ENCODE assay signal across 23 cellular contexts in the genomic region with DNA sequence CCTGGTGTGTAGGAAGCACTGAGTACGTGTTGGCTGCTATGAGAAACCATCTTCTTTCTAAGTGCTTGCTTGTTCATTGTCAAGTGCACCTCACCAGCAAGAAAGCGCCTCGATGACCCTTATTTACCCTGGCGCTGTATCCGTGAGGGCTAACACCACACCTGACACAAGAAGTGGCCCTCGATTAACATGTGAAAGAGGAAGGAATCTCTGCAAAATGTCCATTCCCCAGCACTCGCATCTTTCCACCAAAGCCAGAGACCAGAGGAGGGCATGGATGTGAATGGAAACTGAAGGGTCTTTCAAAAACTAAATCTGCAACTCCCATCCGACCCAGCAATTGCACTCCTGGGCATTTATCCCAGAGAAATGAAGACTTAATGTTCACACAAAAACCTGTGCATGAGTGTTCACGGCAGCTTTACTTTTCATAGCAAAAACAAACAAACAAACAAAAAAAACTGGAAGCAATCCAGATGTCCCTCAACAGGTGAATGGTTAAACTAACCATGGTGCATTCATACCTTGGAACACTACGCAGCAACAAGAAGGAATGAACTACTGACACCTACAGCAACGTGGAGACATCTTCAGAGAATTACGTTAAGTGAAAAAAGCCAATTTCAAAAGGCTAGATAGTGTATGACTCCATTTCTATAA. TPM values are rescaled to one million over a fixed set of nuclear protein-coding genes. Genes with fewer than 3 reads are reported as not detected.
DNase-seq lines count a peak whose midpoint lies in the region; ATAC-seq, FAIRE-seq and TF ChIP-seq lines count a peak whose summit lies in the region.
"Had no signal": no experiment of that assay in that cellular context is flagged by ENCODE, and none has a peak within 500 bp of the region (broad histone marks: within the 10 kb centered on the region; RNA-seq: fewer than 3 reads in every experiment).

No MANE protein-coding gene starts in this region.

- FAIRE-seq in small intestine (lab: Jason Lieb, UNC) = no peak
- FAIRE-seq: colon, D721Med had no signal

- ATAC-seq in naive B cell (ENCODE audit: low read depth in 2 of 2) = no peak
- ATAC-seq in HG02759 (IDR thresholded peaks at IDR 0.05; ENCODE audit: unreplicated experiment) = no peak
- ATAC-seq: activated T-cell treated with anti-CD3 and anti-CD28 coated beads, Interleukin-2, amount 50 U/mL, for 72 hours; HCT116; sciatic nerve; stimulated activated effector memory CD8-positive, alpha-beta T cell treated with anti-CD3 and anti-CD28 coated beads, Interleukin-12 subunit alpha, Interleukin-12 subunit beta, amount 100 ng/mL, for 72 hours had no signal

- H3K4me3 Mint-ChIP-seq in naive B cell = peak overlapping the region in 6 of 8 donors; percentile 29 to 93 (median 60)
- H3K4me3 Mint-ChIP-seq: activated naive CD4-positive, alpha-beta T cell treated with anti-CD3 and anti-CD28 coated beads, Interleukin-2, amount 50 U/mL, for 24 hours; activated T-cell treated with anti-CD3 and anti-CD28 coated beads, Interleukin-2, amount 50 U/mL, for 72 hours; stimulated activated effector memory CD8-positive, alpha-beta T cell treated with anti-CD3 and anti-CD28 coated beads, Interleukin-12 subunit alpha, Interleukin-12 subunit beta, amount 100 ng/mL, for 72 hours had no signal

- no peaks in the 10 kb centered on the region for H3K36me3 Mint-ChIP-seq in naive B cell
- H3K36me3 Mint-ChIP-seq: stimulated activated effector memory CD8-positive, alpha-beta T cell treated with anti-CD3 and anti-CD28 coated beads, Interleukin-12 subunit alpha, Interleukin-12 subunit beta, amount 100 ng/mL, for 72 hours had no signal

- H3K27ac Mint-ChIP-seq in naive B cell = peak overlapping the region; percentile 9 to 100 (median 100)
- H3K27ac Mint-ChIP-seq: activated naive CD4-positive, alpha-beta T cell treated with anti-CD3 and anti-CD28 coated beads, Interleukin-2, amount 50 U/mL, for 24 hours; activated T-cell treated with anti-CD3 and anti-CD28 coated beads, Interleukin-2, amount 50 U/mL, for 72 hours; stimulated activated effector memory CD8-positive, alpha-beta T cell treated with anti-CD3 and anti-CD28 coated beads, Interleukin-12 subunit alpha, Interleukin-12 subunit beta, amount 100 ng/mL, for 72 hours had no signal

- no peaks in the 10 kb centered on the region for H3K27me3 ChIP-seq in small intestine (ENCODE audit: control insufficient read depth in 2 of 2, insufficient read depth in 2 of 2, low read length in 2 of 2)
- H3K27me3 ChIP-seq: MG63, SJCRH30 had no signal

- peaks cover 84 to 95% (median 91%) of the 10 kb centered on the region in 3 donors for H3K4me1 Mint-ChIP-seq in naive B cell

- H3K4me1 ChIP-seq in small intestine (ENCODE audit: control insufficient read depth in 2 of 2, insufficient read depth in 1 of 2, low read depth in 1 of 2, low read length in 1 of 2) = no peaks in the 10 kb centered on the region

- no peaks in the 10 kb centered on the region for H3K9me3 ChIP-seq in small intestine (ENCODE audit: control insufficient read depth, low read depth)
- H3K9me3 ChIP-seq: MG63, SJCRH30 had no signal

- no peaks in the 10 kb centered on the region for H3K27me3 Mint-ChIP-seq in naive B cell
- H3K27me3 Mint-ChIP-seq: activated naive CD4-positive, alpha-beta T cell treated with anti-CD3 and anti-CD28 coated beads, Interleukin-2, amount 50 U/mL, for 24 hours had no signal

- CTCF ChIA-PET in RWPE1 (lab: Yijun Ruan, JAX) = no interaction called here

- no peak overlapping the region for H3K4me3 ChIP-seq in small intestine (ENCODE audit: low read depth in 1 of 2, low read length in 2 of 2)
- H3K4me3 ChIP-seq: MG63, PC-9, SJCRH30 had no signal

- H3K9me3 Mint-ChIP-seq in naive B cell = peaks cover 0 to 1% (median 0%) of the 10 kb centered on the region in 7 donors
- H3K9me3 Mint-ChIP-seq: activated naive CD4-positive, alpha-beta T cell treated with anti-CD3 and anti-CD28 coated beads, Interleukin-2, amount 50 U/mL, for 24 hours; activated T-cell treated with anti-CD3 and anti-CD28 coated beads, Interleukin-2, amount 50 U/mL, for 72 hours; stimulated activated effector memory CD8-positive, alpha-beta T cell treated with anti-CD3 and anti-CD28 coated beads, Interleukin-12 subunit alpha, Interleukin-12 subunit beta, amount 100 ng/mL, for 72 hours had no signal

- DNase-seq in DMS79 treated with DMSO at 0.1 percent for 48 hours (lab: John Stamatoyannopoulos, UW) = peak; percentile 81
- DNase-seq in NCI-H1105 treated with DMSO at 0.1 percent for 48 hours (lab: John Stamatoyannopoulos, UW) = peak; percentile 40
- DNase-seq in RWPE1 (ENCODE audit: low spot score) = no peak
- no peak for DNase-seq in naive B cell
- DNase-seq in small intestine = no peak
- DNase-seq in activated CD4-positive, CD25-positive, alpha-beta regulatory T cell (lab: John Stamatoyannopoulos, UW) = no peak
- DNase-seq in foreskin melanocyte = no peak
- DNase-seq: activated T-cell treated with anti-CD3 and anti-CD28 coated beads, Interleukin-2, amount 50 U/mL, for 72 hours; AML-193; GDM1; islet precursor cell; MG63; NCI-H2081 treated with DMSO at 0.1 percent for 48 hours; PC-9; SJCRH30; T-helper 2 cell had no signal

- H3K27ac ChIP-seq in RWPE1 (peak overlapping the region; percentile 14; the same call in 1 of the 2 replicates), small intestine (ENCODE audit: low read depth in 1 of 2, low read length in 1 of 2) (no peak overlapping the region)
- H3K27ac ChIP-seq: PC-9, SJCRH30 had no signal

- H3K36me3 ChIP-seq in small intestine (ENCODE audit: control insufficient read depth in 2 of 2, insufficient read depth in 2 of 2, low read length in 2 of 2) = no peaks in the 10 kb centered on the region
- H3K36me3 ChIP-seq: MG63 had no signal

- POLR2A ChIA-PET in RWPE1 (lab: Yijun Ruan, JAX; ENCODE audit: low non-redundant PET) = no interaction called here

- TF ChIP-seq CTCF in RWPE1 (conservative IDR thresholded peaks at IDR 0.05; ENCODE audit: low read depth) = no peak

- WGBS in small intestine, 3 donors = 61 to 79% (median 63%) methylated on average over 12 of the region's 12 CpGs

RNA-seq across cellular contexts. Expression of gene PMEPA1, which starts 32.4 kb away (rescaled TPM):
- 10 to 100 TPM in 5 of 6 donors, 1 to 10 TPM in 1; 7.6 to 18.7 (median 12.5) TPM for polyA plus RNA-seq in naive B cell (ENCODE audit: low read depth in 6 of 6)
- 10 to 100 TPM in 1 of 3 donors, 1 to 10 TPM in 2; 4.0 to 12.0 (median 7.3) TPM for polyA plus RNA-seq in small intestine

RNA-seq across cellular contexts. Expression of gene ZBP1, which starts 57.2 kb away (rescaled TPM):
- polyA plus RNA-seq in naive B cell (ENCODE audit: low read depth in 6 of 6) (10 to 100 TPM in 5 of 6 donors, 1 to 10 TPM in 1; 7.6 to 24.1 (median 15.5) TPM), small intestine (1 to 10 TPM in 2 of 3 donors, under 1 TPM in 1; 0.45 to 2.7 (median 2.7) TPM)

Comparison
In these comparisons a context has a peak if more than half of its experiments do, and no peak if none do; other contexts are left out.
1. DNase-seq: peak in DMS79 treated with DMSO at 0.1 percent for 48 hours (single experiment) and NCI-H1105 treated with DMSO at 0.1 percent for 48 hours (single experiment); none in RWPE1 (single experiment), naive B cell (single experiment), small intestine (single experiment), activated CD4-positive, CD25-positive, alpha-beta regulatory T cell (0 of 4) and foreskin melanocyte (single experiment).